Comparison of ENCODE assay signal across 31 cellular contexts in the genomic region with DNA sequence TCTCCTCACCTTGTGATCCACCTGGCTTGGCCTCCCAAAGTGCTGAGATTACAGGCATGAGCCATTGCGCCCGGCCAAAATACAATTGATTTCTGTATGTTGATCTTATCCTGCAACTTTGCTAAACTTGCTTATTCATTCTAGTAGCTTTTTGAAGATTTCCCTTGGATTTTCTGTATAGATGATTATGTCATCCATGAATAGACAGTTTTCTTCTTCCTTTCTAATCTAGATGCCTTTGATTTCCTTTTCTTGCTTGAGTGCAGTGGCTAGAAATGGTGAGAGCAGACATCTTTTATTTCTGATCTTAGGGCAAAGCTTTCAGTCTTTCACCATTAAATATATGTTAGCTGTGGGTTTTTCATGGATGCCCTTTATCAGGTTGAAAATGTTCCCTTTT.
"Had no signal": no experiment of that assay in that cellular context is flagged by ENCODE, and none has a peak within 500 bp of the region (broad histone marks: within the 10 kb centered on the region; RNA-seq: fewer than 3 reads in every experiment).

No MANE protein-coding gene starts in this region.

- H3K27me3 Mint-ChIP-seq: activated CD4-positive, alpha-beta memory T cell treated with anti-CD3 and anti-CD28 coated beads for 36 hours; activated CD4-positive, alpha-beta T cell treated with anti-CD3 and anti-CD28 coated beads for 36 hours; activated naive CD4-positive, alpha-beta T cell treated with anti-CD3 and anti-CD28 coated beads, Interleukin-2, amount 50 U/mL, for 24 hours; activated naive CD8-positive, alpha-beta T cell treated with anti-CD3 and anti-CD28 coated beads for 36 hours; central memory CD8-positive, alpha-beta T cell; dendritic cell treated with granulocyte-macrophage colony-stimulating factor and Interleukin-4, amounts not matched to agents 40 ng/mL and 50 ng/mL, for 4 days had no signal

- H3K4me3 ChIP-seq: ascending aorta, coronary artery, dorsolateral prefrontal cortex, heart left ventricle had no signal

- H3K27ac Mint-ChIP-seq: activated CD4-positive, alpha-beta memory T cell treated with anti-CD3 and anti-CD28 coated beads for 36 hours; activated CD4-positive, alpha-beta T cell treated with anti-CD3 and anti-CD28 coated beads for 36 hours; activated CD4-positive, alpha-beta T cell treated with anti-CD3 and anti-CD28 coated beads, Interleukin-2, amount 10 ng/mL, durations not matched to agents 24 days and 14 days; activated CD8-positive, alpha-beta memory T cell treated with anti-CD3 and anti-CD28 coated beads, Interleukin-2, amount 10 ng/mL, durations not matched to agents 7 days and 5 days; activated CD8-positive, alpha-beta T cell treated with anti-CD3 and anti-CD28 coated beads, Interleukin-2, amount 10 ng/mL, durations not matched to agents 7 days and 5 days; activated naive CD4-positive, alpha-beta T cell treated with anti-CD3 and anti-CD28 coated beads for 36 hours; activated naive CD4-positive, alpha-beta T cell treated with anti-CD3 and anti-CD28 coated beads, Interleukin-2, amount 50 U/mL, for 24 hours; activated naive CD8-positive, alpha-beta T cell treated with anti-CD3 and anti-CD28 coated beads for 36 hours; activated T-helper 1 cell treated with anti-CD3 and anti-CD28 coated beads, Interleukin-12 subunit alpha, Interleukin-12 subunit beta, Interleukin-2, Interleukin-4 antibody, amounts not matched to agents 30 ng/mL and 10 ng/mL and 1 ng/mL, durations not matched to agents 14 hours and 24 hours and 36 hours; activated T-helper 2 cell treated with anti-CD3 and anti-CD28 coated beads, Interferon-gamma antibody, Interleukin-2, Interleukin-4, amounts not matched to agents 10 μg/mL and 5 μg/mL and 100 μg/mL, durations not matched to agents 14 hours and 24 hours and 36 hours; dendritic cell treated with granulocyte-macrophage colony-stimulating factor and Interleukin-4, amounts not matched to agents 40 ng/mL and 50 ng/mL, for 4 days; endodermal cell had no signal

- H3K27me3 ChIP-seq: ascending aorta, brain microvascular endothelial cell, dorsolateral prefrontal cortex, heart left ventricle had no signal

- H3K27ac ChIP-seq: ascending aorta, brain microvascular endothelial cell, coronary artery, dorsolateral prefrontal cortex, heart left ventricle had no signal

- FAIRE-seq: bronchial epithelial cell, frontal cortex had no signal

- H3K36me3 ChIP-seq: ascending aorta, brain microvascular endothelial cell, heart left ventricle had no signal

- DNase-seq: activated CD4-positive, alpha-beta memory T cell treated with anti-CD3 and anti-CD28 coated beads for 36 hours; activated CD4-positive, alpha-beta T cell treated with anti-CD3 and anti-CD28 coated beads for 36 hours; activated CD4-positive, alpha-beta T cell treated with anti-CD3 and anti-CD28 coated beads, Interleukin-2, amount 10 ng/mL, durations not matched to agents 24 days and 14 days; activated CD4-positive, CD25-positive, alpha-beta regulatory T cell; activated CD4-positive, CD25-positive, alpha-beta regulatory T cell treated with anti-CD3 and anti-CD28 coated beads, Interleukin-2, amount 50 U/mL, for 72 hours; activated CD8-positive, alpha-beta memory T cell treated with anti-CD3 and anti-CD28 coated beads, Interleukin-2, amount 10 ng/mL, durations not matched to agents 7 days and 5 days; activated CD8-positive, alpha-beta memory T cell treated with anti-CD3 and anti-CD28 coated beads, Interleukin-2, amount 50 U/mL, for 4 hours; activated CD8-positive, alpha-beta T cell treated with anti-CD3 and anti-CD28 coated beads, Interleukin-2, amount 10 ng/mL, durations not matched to agents 7 days and 5 days; activated effector memory CD4-positive, alpha-beta T cell treated with anti-CD3 and anti-CD28 coated beads, Interleukin-2, amount 50 U/mL, for 16 hours; activated naive CD4-positive, alpha-beta T cell treated with anti-CD3 and anti-CD28 coated beads for 36 hours; activated naive CD8-positive, alpha-beta T cell treated with anti-CD3 and anti-CD28 coated beads for 36 hours; activated T-cell treated with anti-CD3 and anti-CD28 coated beads, Interleukin-2, amount 50 U/mL, for 1 hour; activated T-cell treated with anti-CD3 and anti-CD28 coated beads, Interleukin-2, amount 50 U/mL, for 48 hours; brain microvascular endothelial cell; dorsolateral prefrontal cortex; effector memory CD4-positive, alpha-beta T cell; endodermal cell; foreskin fibroblast; heart left ventricle; T-helper 1 cell; T-helper 2 cell had no signal

- H3K9me3 Mint-ChIP-seq: activated CD4-positive, alpha-beta memory T cell treated with anti-CD3 and anti-CD28 coated beads for 36 hours; activated CD4-positive, alpha-beta T cell treated with anti-CD3 and anti-CD28 coated beads, Interleukin-2, amount 10 ng/mL, durations not matched to agents 24 days and 14 days; activated naive CD4-positive, alpha-beta T cell treated with anti-CD3 and anti-CD28 coated beads for 36 hours; activated naive CD4-positive, alpha-beta T cell treated with anti-CD3 and anti-CD28 coated beads, Interleukin-2, amount 50 U/mL, for 24 hours; activated naive CD8-positive, alpha-beta T cell treated with anti-CD3 and anti-CD28 coated beads for 36 hours; activated T-helper 1 cell treated with anti-CD3 and anti-CD28 coated beads, Interleukin-12 subunit alpha, Interleukin-12 subunit beta, Interleukin-2, Interleukin-4 antibody, amounts not matched to agents 30 ng/mL and 10 ng/mL and 1 ng/mL, durations not matched to agents 14 hours and 24 hours and 36 hours; activated T-helper 2 cell treated with anti-CD3 and anti-CD28 coated beads, Interferon-gamma antibody, Interleukin-2, Interleukin-4, amounts not matched to agents 10 μg/mL and 5 μg/mL and 100 μg/mL, durations not matched to agents 14 hours and 24 hours and 36 hours; central memory CD8-positive, alpha-beta T cell; dendritic cell treated with granulocyte-macrophage colony-stimulating factor and Interleukin-4, amounts not matched to agents 40 ng/mL and 50 ng/mL, for 4 days; endodermal cell had no signal

- H3K9me3 ChIP-seq: ascending aorta, heart left ventricle had no signal

- ATAC-seq: activated CD4-positive, alpha-beta T cell treated with anti-CD3 and anti-CD28 coated beads for 36 hours; activated CD8-positive, alpha-beta memory T cell treated with anti-CD3 and anti-CD28 coated beads, Interleukin-2, amount 10 ng/mL, durations not matched to agents 7 days and 5 days; activated CD8-positive, alpha-beta T cell treated with anti-CD3 and anti-CD28 coated beads, Interleukin-2, amount 10 ng/mL, durations not matched to agents 7 days and 5 days; esophagus mucosa; heart left ventricle had no signal

- H3K36me3 Mint-ChIP-seq: activated CD4-positive, alpha-beta memory T cell treated with anti-CD3 and anti-CD28 coated beads for 36 hours; activated CD8-positive, alpha-beta memory T cell treated with anti-CD3 and anti-CD28 coated beads, Interleukin-2, amount 10 ng/mL, durations not matched to agents 7 days and 5 days; activated naive CD4-positive, alpha-beta T cell treated with anti-CD3 and anti-CD28 coated beads, Interleukin-2, amount 50 U/mL, for 24 hours; activated naive CD8-positive, alpha-beta T cell treated with anti-CD3 and anti-CD28 coated beads for 36 hours had no signal

- H3K4me3 Mint-ChIP-seq: activated CD4-positive, alpha-beta memory T cell treated with anti-CD3 and anti-CD28 coated beads for 36 hours; activated CD4-positive, alpha-beta T cell treated with anti-CD3 and anti-CD28 coated beads for 36 hours; activated CD4-positive, alpha-beta T cell treated with anti-CD3 and anti-CD28 coated beads, Interleukin-2, amount 10 ng/mL, durations not matched to agents 24 days and 14 days; activated CD8-positive, alpha-beta memory T cell treated with anti-CD3 and anti-CD28 coated beads, Interleukin-2, amount 10 ng/mL, durations not matched to agents 7 days and 5 days; activated CD8-positive, alpha-beta T cell treated with anti-CD3 and anti-CD28 coated beads, Interleukin-2, amount 10 ng/mL, durations not matched to agents 7 days and 5 days; activated naive CD4-positive, alpha-beta T cell treated with anti-CD3 and anti-CD28 coated beads for 36 hours; activated naive CD4-positive, alpha-beta T cell treated with anti-CD3 and anti-CD28 coated beads, Interleukin-2, amount 50 U/mL, for 24 hours; activated naive CD8-positive, alpha-beta T cell treated with anti-CD3 and anti-CD28 coated beads for 36 hours; activated T-helper 1 cell treated with anti-CD3 and anti-CD28 coated beads, Interleukin-12 subunit alpha, Interleukin-12 subunit beta, Interleukin-2, Interleukin-4 antibody, amounts not matched to agents 30 ng/mL and 10 ng/mL and 1 ng/mL, durations not matched to agents 14 hours and 24 hours and 36 hours; central memory CD8-positive, alpha-beta T cell; dendritic cell treated with granulocyte-macrophage colony-stimulating factor and Interleukin-4, amounts not matched to agents 40 ng/mL and 50 ng/mL, for 4 days; endodermal cell had no signal
